Comparison of ENCODE assay signal across 10 cellular contexts in genomic region chr1:88730995-88731394, GRCh38. TPM values are rescaled to one million over a fixed set of nuclear protein-coding genes. Genes with fewer than 3 reads are reported as not detected.
DNase-seq lines count a peak whose midpoint lies in the region; ATAC-seq and TF ChIP-seq lines count a peak whose summit lies in the region.
"Had no signal": no experiment of that assay in that cellular context is flagged by ENCODE, and none has a peak within 500 bp of the region (broad histone marks: within the 10 kb centered on the region; RNA-seq: fewer than 3 reads in every experiment).

No MANE protein-coding gene starts in this region.

- H3K4me1 ChIP-seq in RWPE2 (ENCODE audit: insufficient read depth, poor library complexity, severe bottlenecking), result peaks cover 14% of the 10 kb centered on the region
- peaks cover 0 to 35% (median 18%) of the 10 kb centered on the region in 4 donors for H3K4me1 ChIP-seq in sigmoid colon
- H3K4me1 ChIP-seq in mesendoderm (ENCODE audit: control insufficient read depth, low read depth, low read length), result no peaks in the 10 kb centered on the region

- 26 to 72% methylated on average over 2 of the region's 2 CpGs for WGBS in sigmoid colon, 2 donors
- WGBS in mesendoderm (ENCODE audit: extremely low coverage, insufficient coverage, low lambda C conversion rate), result no CpG with 5 or more reads among the region's 2 CpGs

- H3K79me1 ChIP-seq in mesendoderm (ENCODE audit: low read length), result peaks cover 12% of the 10 kb centered on the region

- DNase-seq in DMS53 treated with DMSO at 0.1 percent for 48 hours (lab: John Stamatoyannopoulos, UW; ENCODE audit: unreplicated experiment) (peak; percentile 35), RWPE2 (ENCODE audit: low spot score) (no peak), fibroblast of the aortic adventitia (ENCODE audit: low read depth) (no peak), sigmoid colon (no peak), amygdala (lab: John Stamatoyannopoulos, UW) (no peak), DMS 273 treated with DMSO at 0.1 percent for 48 hours (lab: John Stamatoyannopoulos, UW) (no peak), mesendoderm (no peak)
- DNase-seq: activated CD8-positive, alpha-beta memory T cell treated with anti-CD3 and anti-CD28 coated beads, Interleukin-2, amount 50 U/mL, for 4 hours had no signal

- H3K27ac ChIP-seq in RWPE2 (ENCODE audit: poor library complexity, severe bottlenecking) (peak overlapping the region; percentile 54), sigmoid colon (peak overlapping the region; percentile 52 to 62 (median 60)), mesendoderm (ENCODE audit: low read depth, low read length) (no peak overlapping the region)

- H4K5ac ChIP-seq in mesendoderm (ENCODE audit: low read length), result no peak overlapping the region

- H3K36me3 ChIP-seq in RWPE2 (ENCODE audit: low read depth) (peaks cover 17% of the 10 kb centered on the region; the same call in 1 of the 2 replicates), sigmoid colon (no peaks in the 10 kb centered on the region), mesendoderm (ENCODE audit: control insufficient read depth, insufficient read depth, low read length) (no peaks in the 10 kb centered on the region)

- no peak overlapping the region for H3K9ac ChIP-seq in mesendoderm (ENCODE audit: low read length)

- no peak overlapping the region for H3K4ac ChIP-seq in mesendoderm (ENCODE audit: low read depth, low read length)

- no peak overlapping the region for H3K18ac ChIP-seq in mesendoderm (ENCODE audit: low read length)

- no peaks in the 10 kb centered on the region for H3K27me3 ChIP-seq in RWPE2 (ENCODE audit: insufficient read depth, poor library complexity, severe bottlenecking)
- H3K27me3 ChIP-seq in sigmoid colon, result no peaks in the 10 kb centered on the region
- no peaks in the 10 kb centered on the region for H3K27me3 ChIP-seq in mesendoderm (ENCODE audit: insufficient read depth, low read length, poor library complexity)

- no peak overlapping the region for H3K4me3 ChIP-seq in RWPE2 (ENCODE audit: severe bottlenecking)
- peak overlapping the region; percentile 20 for H3K4me3 ChIP-seq in fibroblast of the aortic adventitia (ENCODE audit: low read depth, low read length)
- H3K4me3 ChIP-seq in sigmoid colon, result no peak overlapping the region
- H3K4me3 ChIP-seq in mesendoderm (ENCODE audit: low read length), result no peak overlapping the region
- H3K4me3 ChIP-seq: lung had no signal

- ATAC-seq in RWPE2 (ENCODE audit: low read depth), result no peak
- ATAC-seq in HG03521 (IDR thresholded peaks at IDR 0.05; ENCODE audit: unreplicated experiment), result no peak

- no peak overlapping the region for H2AK5ac ChIP-seq in mesendoderm (ENCODE audit: low read length)

- H3K9me3 ChIP-seq in RWPE2 (ENCODE audit: severe bottlenecking), result peaks cover 9% of the 10 kb centered on the region
- H3K9me3 ChIP-seq in sigmoid colon, result peaks cover 0 to 5% (median 2%) of the 10 kb centered on the region in 4 donors

- intact Hi-C loops in sigmoid colon (cut with DNase I), result loop anchor here (5.0 to 10.0 kb wide), 2 partner anchors 49 to 164 kb away; partner anchors contain the start of genes GTF2B and PKN2

- H3K79me2 ChIP-seq in mesendoderm (ENCODE audit: control insufficient read depth, insufficient read depth, low read length), result peaks cover 16% of the 10 kb centered on the region

- no peak overlapping the region for H2BK15ac ChIP-seq in mesendoderm (replicated peaks; ENCODE audit: low read depth)

- H2BK120ac ChIP-seq in mesendoderm (ENCODE audit: low read depth, low read length), result no peak overlapping the region

- TF ChIP-seq POLR2A in sigmoid colon (IDR thresholded peaks at IDR 0.05), result no peak

- H3K23ac ChIP-seq in mesendoderm (ENCODE audit: low read length), result no peak overlapping the region

- H3K4me2 ChIP-seq in mesendoderm (ENCODE audit: low read length), result no peak overlapping the region

- TF ChIP-seq CTCF in RWPE2 (IDR thresholded peaks at IDR 0.05; ENCODE audit: poor library complexity, severe bottlenecking) (no peak), fibroblast of the aortic adventitia (IDR thresholded peaks at IDR 0.05; ENCODE audit: insufficient read depth, low read length) (no peak), sigmoid colon (IDR thresholded peaks at IDR 0.05) (no peak)

- H4K8ac ChIP-seq in mesendoderm (ENCODE audit: low read depth, low read length), result no peak overlapping the region

- no peak overlapping the region for H3K56ac ChIP-seq in mesendoderm (ENCODE audit: low read length)

- no peak for TF ChIP-seq EP300 in sigmoid colon (IDR thresholded peaks at IDR 0.05)

- no peak overlapping the region for H2BK5ac ChIP-seq in mesendoderm (ENCODE audit: low read length)

RNA-seq across cellular contexts. Expression of gene PKN2, which starts 46.9 kb away (rescaled TPM):
- 40.1 and 58.8 TPM in 2 replicates for total RNA-seq in fibroblast of the aortic adventitia (ENCODE audit: low replicate concordance)
- 10 to 100 TPM; 25.5 to 43.4 (median 37.1) TPM for total RNA-seq in sigmoid colon
- polyA plus RNA-seq in sigmoid colon, result 10 to 100 TPM in 1 of 3 donors, 1 to 10 TPM in 2; 9.6 to 13.9 (median 9.7) TPM
- polyA plus RNA-seq in mesendoderm (2013, experiment 1 of 2), result 14.1 TPM
- polyA plus RNA-seq in mesendoderm (2013, experiment 2 of 2), result 14.7 TPM
